20 cellular contexts compared by ENCODE assay signal in the genomic region with DNA sequence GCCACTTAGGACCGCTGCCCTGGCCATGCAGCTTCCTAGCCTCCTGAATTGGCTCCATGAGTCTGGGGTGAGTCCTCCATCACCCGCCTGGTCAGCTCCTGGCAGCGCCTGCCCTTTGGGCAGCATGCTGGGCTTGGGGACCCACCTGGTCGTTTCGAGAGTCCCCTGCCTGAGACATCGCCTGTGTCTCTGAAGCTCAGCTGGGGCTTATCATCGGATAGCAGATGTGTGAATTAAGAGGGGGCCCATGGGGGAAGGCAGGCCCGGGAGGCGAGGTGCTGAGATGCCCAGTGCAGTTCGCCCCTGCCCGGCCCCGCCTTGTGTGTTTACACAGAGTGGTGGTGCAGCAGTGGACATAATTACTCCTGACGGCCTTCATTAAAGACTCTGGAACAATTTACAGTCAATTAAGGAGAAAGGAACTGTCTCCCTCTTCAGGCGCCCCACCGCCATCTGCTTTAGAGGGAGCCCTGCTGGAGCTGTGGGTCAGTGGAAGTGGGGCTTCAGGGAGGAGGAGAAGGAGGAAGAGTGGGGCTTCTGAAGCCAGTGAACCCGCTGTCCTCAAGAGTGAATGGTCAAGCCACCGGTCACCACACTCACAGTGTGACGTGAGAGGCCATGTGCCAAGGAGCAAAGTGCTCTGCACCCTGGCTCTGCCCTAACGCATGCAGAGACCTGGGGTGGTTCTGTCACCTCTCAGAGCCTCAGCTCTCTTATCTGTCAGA.
DNase-seq lines count a peak whose midpoint lies in the region; ATAC-seq and TF ChIP-seq lines count a peak whose summit lies in the region.
"Had no signal": no experiment of that assay in that cellular context is flagged by ENCODE, and none has a peak within 500 bp of the region (broad histone marks: within the 10 kb centered on the region; RNA-seq: fewer than 3 reads in every experiment).

No MANE protein-coding gene starts in this region.

- TF ChIP-seq CTCF in WERI-Rb-1 (IDR thresholded peaks at IDR 0.05; ENCODE audit: low read depth, low read length) (no peak), osteoblast (IDR thresholded peaks at IDR 0.05; ENCODE audit: extremely low read depth, low read depth, low read length) (no peak)

- H3K9me3 ChIP-seq in WERI-Rb-1 (ENCODE audit: severe bottlenecking) = no peaks in the 10 kb centered on the region
- no peaks in the 10 kb centered on the region for H3K9me3 ChIP-seq in osteoblast (ENCODE audit: low read depth, low read length)
- H3K9me3 ChIP-seq: Peyer's patch had no signal

- H3K9me3 Mint-ChIP-seq in activated T-helper 17 cell treated with anti-CD3 and anti-CD28 coated beads, Interleukin-2, amount 50 U/mL, for 72 hours = no peaks in the 10 kb centered on the region
- H3K9me3 Mint-ChIP-seq: CD14-positive monocyte had no signal

- H3K27me3 ChIP-seq in WERI-Rb-1 (ENCODE audit: insufficient read depth, low read depth, severe bottlenecking) = no peaks in the 10 kb centered on the region
- H3K27me3 ChIP-seq in osteoblast (ENCODE audit: insufficient read depth, low read length) = peaks cover 11% of the 10 kb centered on the region
- H3K27me3 ChIP-seq: Peyer's patch had no signal

- H3K36me3 Mint-ChIP-seq in activated T-helper 17 cell treated with anti-CD3 and anti-CD28 coated beads, Interleukin-2, amount 50 U/mL, for 72 hours (ENCODE audit: low read depth) = no peaks in the 10 kb centered on the region
- H3K36me3 Mint-ChIP-seq: CD14-positive monocyte had no signal

- ATAC-seq in activated T-helper 17 cell treated with anti-CD3 and anti-CD28 coated beads, Interleukin-2, amount 50 U/mL, for 72 hours (replicated peaks) = no peak
- ATAC-seq: GM12878, Right ventricle myocardium inferior had no signal

- H3K27ac ChIP-seq in WERI-Rb-1 = peak overlapping the region; percentile 50; the same call in 1 of the 2 replicates
- H3K27ac ChIP-seq in osteoblast (ENCODE audit: low read depth, low read length) = no peak overlapping the region
- H3K27ac ChIP-seq: 22Rv1, KMS-11, Peyer's patch had no signal

- H3K4me1 ChIP-seq in osteoblast (ENCODE audit: insufficient read depth, low read length) = no peaks in the 10 kb centered on the region
- H3K4me1 ChIP-seq: Peyer's patch had no signal

- no peak overlapping the region for H2AFZ ChIP-seq in osteoblast (ENCODE audit: low read length)

- H4K20me1 ChIP-seq in osteoblast (ENCODE audit: insufficient read depth, low read length) = no peaks in the 10 kb centered on the region

- H3K27me3 Mint-ChIP-seq in activated T-helper 17 cell treated with anti-CD3 and anti-CD28 coated beads, Interleukin-2, amount 50 U/mL, for 72 hours = no peaks in the 10 kb centered on the region

- no peak overlapping the region for H3K4me2 ChIP-seq in osteoblast (ENCODE audit: insufficient read depth, low read length)
- H3K4me2 ChIP-seq: KMS-11 had no signal

- no peaks in the 10 kb centered on the region for H3K79me2 ChIP-seq in osteoblast (ENCODE audit: insufficient read depth, low read length)

- no peaks in the 10 kb centered on the region for H3K4me1 Mint-ChIP-seq in activated T-helper 17 cell treated with anti-CD3 and anti-CD28 coated beads, Interleukin-2, amount 50 U/mL, for 72 hours

- H3K27ac Mint-ChIP-seq in activated T-helper 17 cell treated with anti-CD3 and anti-CD28 coated beads, Interleukin-2, amount 50 U/mL, for 72 hours = no peak overlapping the region
- H3K27ac Mint-ChIP-seq: CD14-positive monocyte had no signal

- H3K4me3 ChIP-seq in WERI-Rb-1 (ENCODE audit: low read depth, low read length) = no peak overlapping the region
- no peak overlapping the region for H3K4me3 ChIP-seq in osteoblast (ENCODE audit: insufficient read depth, low read length)
- H3K4me3 ChIP-seq: GM12878, Peyer's patch had no signal

- DNase-seq in DMS 273 (lab: John Stamatoyannopoulos, UW; ENCODE audit: unreplicated experiment) (peak; percentile 18), DMS 273 treated with DMSO at 0.1 percent for 48 hours (lab: John Stamatoyannopoulos, UW) (no peak), NCI-H524 (lab: John Stamatoyannopoulos, UW) (peak; percentile 28 to 67), WERI-Rb-1 (peak; percentile 59), osteoblast (ENCODE audit: insufficient read length, low spot score, missing footprints) (peak; percentile 43), NCI-H1048 (lab: John Stamatoyannopoulos, UW) (no peak), SKM-1 (lab: John Stamatoyannopoulos, UW; ENCODE audit: unreplicated experiment) (no peak)
- DNase-seq: DMS153; GF-D8; MV-4-11; NCI-H1436; NCI-H2029 treated with DMSO at 0.1 percent for 48 hours; NK-92 treated with Interleukin-12 subunit alpha and Interleukin-12 subunit beta, amount 100 ng/mL, for 24 hours; Peyer's patch had no signal

- no peak overlapping the region for H3K4me3 Mint-ChIP-seq in activated T-helper 17 cell treated with anti-CD3 and anti-CD28 coated beads, Interleukin-2, amount 50 U/mL, for 72 hours
- H3K4me3 Mint-ChIP-seq: CD14-positive monocyte had no signal

- H3K36me3 ChIP-seq in WERI-Rb-1 (peaks cover 70% of the 10 kb centered on the region), osteoblast (ENCODE audit: insufficient read depth, low read length) (no peaks in the 10 kb centered on the region)
- H3K36me3 ChIP-seq: Peyer's patch had no signal

Comparison
In these comparisons a context has a peak if more than half of its experiments do, and no peak if none do; other contexts are left out.
1. DNase-seq: peak in DMS 273 (single experiment), NCI-H524 (2 of 2), WERI-Rb-1 (single experiment) and osteoblast (single experiment); none in DMS 273 treated with DMSO at 0.1 percent for 48 hours (single experiment), NCI-H1048 (single experiment) and SKM-1 (single experiment).